In the genomic region with DNA sequence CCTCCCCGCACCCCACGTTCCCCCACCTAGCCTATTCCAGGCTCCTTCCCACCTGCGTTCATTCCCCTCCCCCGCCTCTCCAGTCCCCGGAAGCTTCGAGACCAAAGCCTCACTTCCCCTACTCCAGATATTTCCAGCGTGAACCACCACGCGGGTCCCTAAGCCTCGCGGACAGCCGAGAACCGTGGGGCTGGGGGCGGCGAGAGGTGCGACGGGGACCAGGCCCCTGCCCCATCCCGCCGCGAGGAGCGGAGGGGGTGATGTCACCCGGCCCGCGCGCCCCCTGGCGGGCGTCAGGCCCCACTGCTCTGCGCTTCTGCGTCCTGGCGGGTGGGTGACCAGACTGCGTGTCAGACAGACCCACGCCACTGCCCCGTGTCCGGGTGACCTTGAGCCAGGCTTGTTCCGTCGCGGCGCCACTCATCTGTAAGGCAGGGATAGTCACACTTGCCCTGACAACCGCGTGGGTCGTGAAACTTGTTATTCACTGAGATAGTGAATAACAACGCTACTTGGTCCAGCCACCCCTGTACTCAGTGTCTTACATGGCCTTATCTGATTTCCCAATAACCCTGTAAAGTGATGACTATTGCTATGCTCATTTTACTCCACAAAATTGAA, we compare ENCODE assay signal across 8 cellular contexts. TPM values are rescaled to one million over a fixed set of nuclear protein-coding genes. Genes with fewer than 3 reads are reported as not detected.
DNase-seq lines count a peak whose midpoint lies in the region; ATAC-seq and TF ChIP-seq lines count a peak whose summit lies in the region.

No MANE protein-coding gene starts in this region.

- H3K36me3 Mint-ChIP-seq in endodermal cell (ENCODE audit: low read depth), result peaks cover 12% of the 10 kb centered on the region
- no peaks in the 10 kb centered on the region for H3K36me3 Mint-ChIP-seq in mesothelial cell of epicardium

- H3K4me1 Mint-ChIP-seq in endodermal cell (peaks cover 24% of the 10 kb centered on the region), mesothelial cell of epicardium (peaks cover 34% of the 10 kb centered on the region)

- WGBS in endodermal cell (ENCODE audit: insufficient coverage in 1 of 2, insufficient read length in 1 of 2), 2 experiments, result 4 to 5% methylated on average over 21 to 42 of the region's 42 CpGs

- peaks cover 7% of the 10 kb centered on the region for H3K4me1 ChIP-seq in endodermal cell (ENCODE audit: control insufficient read depth, insufficient read depth, low read length)

- H3K27ac Mint-ChIP-seq in endodermal cell (peak overlapping the region; percentile 97), mesothelial cell of epicardium (peak overlapping the region; percentile 91)

- H3K9ac ChIP-seq in endodermal cell (ENCODE audit: extremely low read depth, low read length, poor library complexity, severe bottlenecking), result peak overlapping the region; percentile 87

- H3K27ac ChIP-seq in endodermal cell (ENCODE audit: low read depth, low read length), result no peak overlapping the region

- H3K9me3 Mint-ChIP-seq in endodermal cell, result no peaks in the 10 kb centered on the region
- H3K9me3 Mint-ChIP-seq in mesothelial cell of epicardium, result no peaks in the 10 kb centered on the region

- peak; percentile 80 for ATAC-seq in GM18867 (IDR thresholded peaks at IDR 0.05; ENCODE audit: unreplicated experiment)
- peak; percentile 67 for ATAC-seq in HG03108 (IDR thresholded peaks at IDR 0.05; ENCODE audit: unreplicated experiment)

- H3K36me3 ChIP-seq in endodermal cell (ENCODE audit: control insufficient read depth, insufficient read depth, low read length), result no peaks in the 10 kb centered on the region

- H3K9me3 ChIP-seq in endodermal cell (ENCODE audit: control insufficient read depth, low read length), result no peaks in the 10 kb centered on the region

- H3K4me3 ChIP-seq in AG09309 (ENCODE audit: control insufficient read depth, low read depth, low read length) (peak overlapping the region; percentile 61), endodermal cell (ENCODE audit: low read length) (peak overlapping the region; percentile 81)

- peaks cover 4% of the 10 kb centered on the region for H3K27me3 Mint-ChIP-seq in endodermal cell (ENCODE audit: insufficient read depth)
- H3K27me3 Mint-ChIP-seq in mesothelial cell of epicardium (ENCODE audit: low read depth), result peaks cover 4% of the 10 kb centered on the region

- DNase-seq in AG09309 (ENCODE audit: low read depth), result no peak
- peak; percentile 86 for DNase-seq in NCI-H82 (lab: John Stamatoyannopoulos, UW)
- peak; percentile 61 for DNase-seq in activated CD8-positive, alpha-beta memory T cell treated with anti-CD3 and anti-CD28 coated beads, Interleukin-2, amount 50 U/mL, for 24 hours (ENCODE audit: extremely low read depth)
- DNase-seq in endodermal cell, result peak; percentile 90
- DNase-seq in mesothelial cell of epicardium (ENCODE audit: low spot score in 2 of 2, unreplicated experiment in 2 of 2), result peak; percentile 72 to 89
- peak; percentile 68 to 76 for DNase-seq in stimulated activated CD8-positive, alpha-beta memory T cell treated with anti-CD3 and anti-CD28 coated beads, Interleukin-2, amount 100 ng/mL, for 48 hours (ENCODE audit: low read depth in 2 of 2)

- no peaks in the 10 kb centered on the region for H3K27me3 ChIP-seq in endodermal cell (ENCODE audit: control insufficient read depth, insufficient read depth, low read length, poor library complexity, severe bottlenecking)

- H3K4me3 Mint-ChIP-seq in endodermal cell, result peak overlapping the region; percentile 71
- peak overlapping the region; percentile 87 for H3K4me3 Mint-ChIP-seq in mesothelial cell of epicardium

- TF ChIP-seq CTCF in AG09309 (IDR thresholded peaks at IDR 0.05; ENCODE audit: control insufficient read depth, insufficient read depth, low read depth, low read length, missing control alignments), result peak; percentile 81
- TF ChIP-seq CTCF in endodermal cell (conservative IDR thresholded peaks at IDR 0.05), result peak; percentile 99
- TF ChIP-seq CTCF in mesothelial cell of epicardium (IDR thresholded peaks at IDR 0.05; ENCODE audit: unreplicated experiment), result peak; percentile 98

RNA-seq across cellular contexts. Expression of a gene that starts 9.0 kb away (rescaled TPM):
- 1,000 to 10,000 TPM; 1,356 to 1,422 TPM for total RNA-seq in endodermal cell
- polyA plus RNA-seq in endodermal cell (2013, experiment 1 of 2), result 1,137 TPM
- polyA plus RNA-seq in endodermal cell (2013, experiment 2 of 2), result 1,046 TPM
- 992 to 1,038 TPM (median 1,015 TPM) in 3 replicates for total RNA-seq in mesothelial cell of epicardium

RNA-seq across cellular contexts. Expression of a gene that starts 14.5 kb away (rescaled TPM):
- 100 to 1,000 TPM; 129 to 155 TPM for total RNA-seq in endodermal cell
- 65.0 TPM for polyA plus RNA-seq in endodermal cell (2013, experiment 1 of 2)
- 58.4 TPM for polyA plus RNA-seq in endodermal cell (2013, experiment 2 of 2)
- 13.2 to 13.9 TPM (median 13.9 TPM) in 3 replicates for total RNA-seq in mesothelial cell of epicardium

RNA-seq across cellular contexts. Expression of a gene that starts 19.4 kb away (rescaled TPM):
- total RNA-seq in endodermal cell (10 to 100 TPM; 52.5 to 54.3 TPM), mesothelial cell of epicardium (33.4 to 38.2 TPM (median 37.1 TPM) in 3 replicates)
- polyA plus RNA-seq in endodermal cell (2013, experiment 1 of 2), result 42.1 TPM
- 39.6 TPM for polyA plus RNA-seq in endodermal cell (2013, experiment 2 of 2)

RNA-seq across cellular contexts. Expression of a gene that starts 21.2 kb away (rescaled TPM):
- 1 to 10 TPM; 1.7 to 1.8 TPM for total RNA-seq in endodermal cell
- polyA plus RNA-seq in endodermal cell (2013, experiment 1 of 2), result 1.1 TPM
- 0.83 TPM for polyA plus RNA-seq in endodermal cell (2013, experiment 2 of 2)
- not detected in 3 replicates for total RNA-seq in mesothelial cell of epicardium

RNA-seq across cellular contexts. Expression of a gene that starts 27.4 kb away (rescaled TPM):
- total RNA-seq in endodermal cell (10 to 100 TPM in 1 of 2 donors, 1 to 10 TPM in 1; 8.3 to 11.0 TPM), mesothelial cell of epicardium (8.9 to 9.7 TPM (median 9.2 TPM) in 3 replicates)
- 8.9 TPM for polyA plus RNA-seq in endodermal cell (2013, experiment 1 of 2)
- 5.6 TPM for polyA plus RNA-seq in endodermal cell (2013, experiment 2 of 2)
